ENCODE assay signal across 19 cellular contexts in genomic region chr18:21096760-21097159, GRCh38. TPM values are rescaled to one million over a fixed set of nuclear protein-coding genes. Genes with fewer than 3 reads are reported as not detected.
DNase-seq lines count a peak whose midpoint lies in the region; ATAC-seq lines count a peak whose summit lies in the region.
"Had no signal": no experiment of that assay in that cellular context is flagged by ENCODE, and none has a peak within 500 bp of the region (broad histone marks: within the 10 kb centered on the region; RNA-seq: fewer than 3 reads in every experiment).

No MANE protein-coding gene starts in this region.

- no peak overlapping the region for H3K4me3 ChIP-seq in naive thymus-derived CD4-positive, alpha-beta T cell (ENCODE audit: low read length)
- H3K4me3 ChIP-seq: Peyer's patch had no signal

- DNase-seq in activated naive CD8-positive, alpha-beta T cell treated with anti-CD3 and anti-CD28 coated beads, Interleukin-2, amount 50 U/mL, for 24 hours: no peak
- DNase-seq in activated naive CD8-positive, alpha-beta T cell treated with anti-CD3 and anti-CD28 coated beads for 36 hours: no peak
- no peak for DNase-seq in naive thymus-derived CD4-positive, alpha-beta T cell
- DNase-seq in stimulated activated CD4-positive, alpha-beta T cell treated with anti-CD3 and anti-CD28 coated beads, Interleukin-4, amount 100 ng/mL, for 24 hours: no peak
- no peak for DNase-seq in NCI-H446 treated with DMSO at 0.1 percent for 48 hours (lab: John Stamatoyannopoulos, UW)
- no peak for DNase-seq in COLO829 (ENCODE audit: low spot score)
- DNase-seq: AML-193, DMS153, GOT3, HCEC 1CT, KG1, NCI-H1105, NCI-H146, NCI-H2029, NCI-H2171, NCI-H526, Peyer's patch had no signal

- no peaks in the 10 kb centered on the region for H3K36me3 ChIP-seq in naive thymus-derived CD4-positive, alpha-beta T cell (ENCODE audit: control insufficient read depth in 2 of 3, insufficient read depth in 3 of 3, low read length in 3 of 3)
- H3K36me3 ChIP-seq: Peyer's patch had no signal

- H3K27ac ChIP-seq in naive thymus-derived CD4-positive, alpha-beta T cell (ENCODE audit: low read depth, low read length): no peak overlapping the region
- H3K27ac ChIP-seq: C4-2B, Peyer's patch had no signal

- H3K27me3 Mint-ChIP-seq in activated naive CD8-positive, alpha-beta T cell treated with anti-CD3 and anti-CD28 coated beads, Interleukin-2, amount 50 U/mL, for 24 hours: no peaks in the 10 kb centered on the region
- no peaks in the 10 kb centered on the region for H3K27me3 Mint-ChIP-seq in activated naive CD8-positive, alpha-beta T cell treated with anti-CD3 and anti-CD28 coated beads for 36 hours
- no peaks in the 10 kb centered on the region for H3K27me3 Mint-ChIP-seq in activated T-helper 17 cell treated with anti-CD3 and anti-CD28 coated beads, Interleukin-2, amount 50 U/mL, for 72 hours
- H3K27me3 Mint-ChIP-seq in naive thymus-derived CD4-positive, alpha-beta T cell: no peaks in the 10 kb centered on the region

- no peaks in the 10 kb centered on the region for H3K9me3 ChIP-seq in naive thymus-derived CD4-positive, alpha-beta T cell (ENCODE audit: control insufficient read depth in 2 of 3, low read length in 3 of 3)
- H3K9me3 ChIP-seq: Peyer's patch had no signal

- CTCF ChIA-PET in naive thymus-derived CD4-positive, alpha-beta T cell (lab: Charles Lee): no interaction called here

- intact Hi-C loops in naive thymus-derived CD4-positive, alpha-beta T cell (cut with micrococcal nuclease): no loop called here

- no peak for ATAC-seq in activated naive CD8-positive, alpha-beta T cell treated with anti-CD3 and anti-CD28 coated beads, Interleukin-2, amount 50 U/mL, for 24 hours
- no peak for ATAC-seq in activated T-helper 17 cell treated with anti-CD3 and anti-CD28 coated beads, Interleukin-2, amount 50 U/mL, for 72 hours (replicated peaks)
- no peak for ATAC-seq in naive thymus-derived CD4-positive, alpha-beta T cell

- H3K4me3 Mint-ChIP-seq in activated naive CD8-positive, alpha-beta T cell treated with anti-CD3 and anti-CD28 coated beads, Interleukin-2, amount 50 U/mL, for 24 hours: no peak overlapping the region
- no peak overlapping the region for H3K4me3 Mint-ChIP-seq in activated naive CD8-positive, alpha-beta T cell treated with anti-CD3 and anti-CD28 coated beads for 36 hours
- no peak overlapping the region for H3K4me3 Mint-ChIP-seq in activated T-helper 17 cell treated with anti-CD3 and anti-CD28 coated beads, Interleukin-2, amount 50 U/mL, for 72 hours
- H3K4me3 Mint-ChIP-seq in naive thymus-derived CD4-positive, alpha-beta T cell: peak overlapping the region in 7 of 10 donors; percentile 1 to 58 (median 28)

- H3K27ac Mint-ChIP-seq in activated naive CD8-positive, alpha-beta T cell treated with anti-CD3 and anti-CD28 coated beads, Interleukin-2, amount 50 U/mL, for 24 hours: peak overlapping the region; percentile 9
- H3K27ac Mint-ChIP-seq in activated naive CD8-positive, alpha-beta T cell treated with anti-CD3 and anti-CD28 coated beads for 36 hours: no peak overlapping the region
- peak overlapping the region; percentile 7 for H3K27ac Mint-ChIP-seq in activated T-helper 17 cell treated with anti-CD3 and anti-CD28 coated beads, Interleukin-2, amount 50 U/mL, for 72 hours
- peak overlapping the region in 2 of 9 donors; percentile 4 to 6 for H3K27ac Mint-ChIP-seq in naive thymus-derived CD4-positive, alpha-beta T cell

- POLR2A ChIA-PET in naive thymus-derived CD4-positive, alpha-beta T cell (lab: Charles Lee): no interaction called here

- H3K36me3 Mint-ChIP-seq in activated naive CD8-positive, alpha-beta T cell treated with anti-CD3 and anti-CD28 coated beads, Interleukin-2, amount 50 U/mL, for 24 hours (ENCODE audit: low read depth): peaks cover 28% of the 10 kb centered on the region
- H3K36me3 Mint-ChIP-seq in activated naive CD8-positive, alpha-beta T cell treated with anti-CD3 and anti-CD28 coated beads for 36 hours: peaks cover 33% of the 10 kb centered on the region
- H3K36me3 Mint-ChIP-seq in activated T-helper 17 cell treated with anti-CD3 and anti-CD28 coated beads, Interleukin-2, amount 50 U/mL, for 72 hours (ENCODE audit: low read depth): peaks cover 18% of the 10 kb centered on the region
- peaks cover 4 to 29% (median 25%) of the 10 kb centered on the region in 5 donors for H3K36me3 Mint-ChIP-seq in naive thymus-derived CD4-positive, alpha-beta T cell

- peaks cover 11% of the 10 kb centered on the region for H3K9me3 Mint-ChIP-seq in activated naive CD8-positive, alpha-beta T cell treated with anti-CD3 and anti-CD28 coated beads, Interleukin-2, amount 50 U/mL, for 24 hours
- peaks cover 6% of the 10 kb centered on the region for H3K9me3 Mint-ChIP-seq in activated naive CD8-positive, alpha-beta T cell treated with anti-CD3 and anti-CD28 coated beads for 36 hours
- H3K9me3 Mint-ChIP-seq in activated T-helper 17 cell treated with anti-CD3 and anti-CD28 coated beads, Interleukin-2, amount 50 U/mL, for 72 hours: no peaks in the 10 kb centered on the region
- peaks cover 0 to 16% (median 3%) of the 10 kb centered on the region in 11 donors for H3K9me3 Mint-ChIP-seq in naive thymus-derived CD4-positive, alpha-beta T cell

- peaks cover 16 to 27% of the 10 kb centered on the region in 2 donors for H3K4me1 ChIP-seq in naive thymus-derived CD4-positive, alpha-beta T cell (ENCODE audit: control insufficient read depth in 2 of 2, insufficient read depth in 2 of 2, low read length in 2 of 2)

- peaks cover 66% of the 10 kb centered on the region for H3K4me1 Mint-ChIP-seq in activated naive CD8-positive, alpha-beta T cell treated with anti-CD3 and anti-CD28 coated beads, Interleukin-2, amount 50 U/mL, for 24 hours
- peaks cover 62% of the 10 kb centered on the region for H3K4me1 Mint-ChIP-seq in activated naive CD8-positive, alpha-beta T cell treated with anti-CD3 and anti-CD28 coated beads for 36 hours
- peaks cover 28% of the 10 kb centered on the region for H3K4me1 Mint-ChIP-seq in activated T-helper 17 cell treated with anti-CD3 and anti-CD28 coated beads, Interleukin-2, amount 50 U/mL, for 72 hours
- peaks cover 30 to 92% (median 81%) of the 10 kb centered on the region in 7 donors for H3K4me1 Mint-ChIP-seq in naive thymus-derived CD4-positive, alpha-beta T cell

- H3K27me3 ChIP-seq in naive thymus-derived CD4-positive, alpha-beta T cell (ENCODE audit: control insufficient read depth in 2 of 2, insufficient read depth in 2 of 2, low read length in 2 of 2): no peaks in the 10 kb centered on the region
- H3K27me3 ChIP-seq: Peyer's patch had no signal

RNA-seq across cellular contexts. Expression of gene ROCK1, which starts 14.9 kb away (rescaled TPM):
- total RNA-seq in activated naive CD8-positive, alpha-beta T cell treated with anti-CD3 and anti-CD28 coated beads for 36 hours: 10 to 100 TPM; 47.1 to 48.0 TPM
- 10 to 100 TPM; 51.3 to 61.3 TPM for total RNA-seq in activated T-helper 17 cell treated with anti-CD3 and anti-CD28 coated beads, Interleukin-2, amount 50 U/mL, for 72 hours
- total RNA-seq in naive thymus-derived CD4-positive, alpha-beta T cell: 10 to 100 TPM; 66.2 to 97.5 (median 75.8) TPM
- polyA plus RNA-seq in naive thymus-derived CD4-positive, alpha-beta T cell: 10 to 100 TPM; 27.6 to 39.2 TPM

Comparison
In these comparisons a context has a peak if more than half of its experiments do, and no peak if none do; other contexts are left out.
1. H3K4me3 Mint-ChIP-seq: peak in naive thymus-derived CD4-positive, alpha-beta T cell (7 of 10); none in activated naive CD8-positive, alpha-beta T cell treated with anti-CD3 and anti-CD28 coated beads, Interleukin-2, amount 50 U/mL, for 24 hours (single experiment), activated naive CD8-positive, alpha-beta T cell treated with anti-CD3 and anti-CD28 coated beads for 36 hours (single experiment) and activated T-helper 17 cell treated with anti-CD3 and anti-CD28 coated beads, Interleukin-2, amount 50 U/mL, for 72 hours (single experiment).